Comparison of ENCODE assay signal across 27 cellular contexts in the genomic region with DNA sequence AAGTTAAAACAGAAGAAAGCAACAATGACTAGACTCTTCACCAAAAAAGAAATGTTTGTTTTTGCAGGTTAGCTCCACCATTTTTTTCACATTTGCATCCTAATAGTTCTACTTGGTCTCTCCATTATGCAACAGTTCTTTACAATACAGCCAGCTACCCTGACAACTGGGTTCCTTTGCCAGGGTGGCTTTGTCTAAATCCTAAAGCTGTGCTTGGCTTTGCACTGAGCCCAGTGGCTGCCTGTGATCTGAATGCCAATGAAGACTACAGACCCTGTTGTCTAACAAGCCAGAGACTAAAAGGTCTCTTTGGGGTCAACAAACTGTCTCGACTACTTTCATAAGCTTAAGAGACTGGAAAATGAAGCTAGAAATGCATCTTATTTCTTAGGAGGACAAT.
DNase-seq lines count a peak whose midpoint lies in the region; ATAC-seq, FAIRE-seq and TF ChIP-seq lines count a peak whose summit lies in the region.
"Had no signal": no experiment of that assay in that cellular context is flagged by ENCODE, and none has a peak within 500 bp of the region (broad histone marks: within the 10 kb centered on the region; RNA-seq: fewer than 3 reads in every experiment).

No MANE protein-coding gene starts in this region.

- WGBS in liver: 72% methylated on average over 1 of the region's 1 CpG
- 0% methylated on average over 1 of the region's 1 CpG for WGBS in HepG2 (ENCODE audit: low lambda C conversion rate)
- WGBS in endodermal cell (ENCODE audit: insufficient coverage in 1 of 2, insufficient read length in 1 of 2), 2 experiments: 38 to 72% methylated on average over 1 of the region's 1 CpG
- WGBS in mesendoderm (ENCODE audit: extremely low coverage, insufficient coverage, low lambda C conversion rate): no CpG with 5 or more reads among the region's 1 CpG

- H2AK5ac ChIP-seq in mesendoderm (ENCODE audit: low read length): no peak overlapping the region

- no peak overlapping the region for H3K27ac ChIP-seq in liver (ENCODE audit: low read depth in 1 of 2, low read length in 2 of 2)
- H3K27ac ChIP-seq in HepG2 (ENCODE audit: extremely low read length, insufficient read depth, low read length): no peak overlapping the region
- H3K27ac ChIP-seq in endodermal cell (ENCODE audit: low read depth, low read length): peak overlapping the region; percentile 90
- H3K27ac ChIP-seq in mesendoderm (ENCODE audit: low read depth, low read length): no peak overlapping the region
- H3K27ac ChIP-seq: body of pancreas, KMS-11, skin epidermis, tibial artery had no signal

- no peak overlapping the region for H3K56ac ChIP-seq in mesendoderm (ENCODE audit: low read length)

- H3K4me3 ChIP-seq in liver (ENCODE audit: low read depth in 1 of 3, low read length in 3 of 3) (no peak overlapping the region), HepG2 (replicated peaks in 1 of 3; ENCODE audit: insufficient read depth in 1 of 3, low read depth in 2 of 3, low read length in 3 of 3) (no peak overlapping the region), endodermal cell (ENCODE audit: low read length) (no peak overlapping the region), mesendoderm (ENCODE audit: low read length) (no peak overlapping the region), MG63 (no peak overlapping the region)
- H3K4me3 ChIP-seq: body of pancreas, skin epidermis, tibial artery had no signal

- TF ChIP-seq CTCF in liver (IDR thresholded peaks at IDR 0.05; ENCODE audit: low read depth, low read length, missing input control): no peak
- no peak for TF ChIP-seq CTCF in HepG2 (CRISPR knock-in tag; IDR thresholded peaks at IDR 0.05)
- no peak for TF ChIP-seq CTCF in endodermal cell (conservative IDR thresholded peaks at IDR 0.05)

- H3K36me3 ChIP-seq in liver (ENCODE audit: control insufficient read depth in 4 of 4, insufficient read depth in 3 of 4, low read depth in 1 of 4, low read length in 3 of 4) (no peaks in the 10 kb centered on the region), HepG2 (replicated peaks in 1 of 2; ENCODE audit: control insufficient read depth in 1 of 2, insufficient read depth in 2 of 2, low read length in 2 of 2) (no peaks in the 10 kb centered on the region), endodermal cell (ENCODE audit: control insufficient read depth, insufficient read depth, low read length) (no peaks in the 10 kb centered on the region), mesendoderm (ENCODE audit: control insufficient read depth, insufficient read depth, low read length) (no peaks in the 10 kb centered on the region), MG63 (no peaks in the 10 kb centered on the region)
- H3K36me3 ChIP-seq: tibial artery had no signal

- no peaks in the 10 kb centered on the region for H4K20me1 ChIP-seq in HepG2 (ENCODE audit: insufficient read depth, low read length)

- peaks cover 15% of the 10 kb centered on the region for H3K4me1 Mint-ChIP-seq in endodermal cell

- H3K9me3 ChIP-seq in liver (ENCODE audit: control insufficient read depth in 4 of 4, low read length in 3 of 4): no peaks in the 10 kb centered on the region
- H3K9me3 ChIP-seq in HepG2 (ENCODE audit: low read length): no peaks in the 10 kb centered on the region
- peaks cover 3% of the 10 kb centered on the region for H3K9me3 ChIP-seq in endodermal cell (ENCODE audit: control insufficient read depth, low read length)
- H3K9me3 ChIP-seq in MG63: no peaks in the 10 kb centered on the region
- H3K9me3 ChIP-seq: body of pancreas, tibial artery had no signal

- H3K23ac ChIP-seq in mesendoderm (ENCODE audit: low read length): no peak overlapping the region

- ATAC-seq in HepG2: no peak
- ATAC-seq in HG02840 (IDR thresholded peaks at IDR 0.05; ENCODE audit: low FRiP score, unreplicated experiment): no peak
- ATAC-seq: body of pancreas; CD8-positive, alpha-beta T cell; left colon; stimulated activated naive CD8-positive, alpha-beta T cell treated with anti-CD3 and anti-CD28 coated beads, Interleukin-15, amount 100 ng/mL, for 72 hours had no signal

- H2AFZ ChIP-seq in HepG2 (ENCODE audit: low read length): no peak overlapping the region

- no peak overlapping the region for H3K27ac Mint-ChIP-seq in endodermal cell
- H3K27ac Mint-ChIP-seq: CD8-positive, alpha-beta T cell; memory B cell; stimulated activated naive CD8-positive, alpha-beta T cell treated with anti-CD3 and anti-CD28 coated beads, Interleukin-15, amount 100 ng/mL, for 72 hours had no signal

- peaks cover 5% of the 10 kb centered on the region for H3K9me3 Mint-ChIP-seq in endodermal cell
- H3K9me3 Mint-ChIP-seq: CD8-positive, alpha-beta T cell; stimulated activated naive CD8-positive, alpha-beta T cell treated with anti-CD3 and anti-CD28 coated beads, Interleukin-15, amount 100 ng/mL, for 72 hours had no signal

- H3K27me3 ChIP-seq in liver (ENCODE audit: control insufficient read depth in 4 of 4, insufficient read depth in 4 of 4, low read length in 3 of 4) (no peaks in the 10 kb centered on the region), HepG2 (ENCODE audit: control insufficient read depth in 1 of 2, insufficient read depth in 2 of 2, low read length in 2 of 2) (no peaks in the 10 kb centered on the region), endodermal cell (ENCODE audit: control insufficient read depth, insufficient read depth, low read length, poor library complexity, severe bottlenecking) (no peaks in the 10 kb centered on the region), mesendoderm (ENCODE audit: insufficient read depth, low read length, poor library complexity) (no peaks in the 10 kb centered on the region), MG63 (no peaks in the 10 kb centered on the region)
- H3K27me3 ChIP-seq: body of pancreas, tibial artery had no signal

- no peak overlapping the region for H3K9ac ChIP-seq in liver (ENCODE audit: low read depth in 1 of 2, low read length in 2 of 2)
- no peak overlapping the region for H3K9ac ChIP-seq in HepG2 (ENCODE audit: insufficient read depth, low read depth, low read length)
- H3K9ac ChIP-seq in endodermal cell (ENCODE audit: extremely low read depth, low read length, poor library complexity, severe bottlenecking): no peak overlapping the region
- H3K9ac ChIP-seq in mesendoderm (ENCODE audit: low read length): no peak overlapping the region
- H3K9ac ChIP-seq: KMS-11 had no signal

- no peak for DNase-seq in HepG2 (ENCODE audit: low spot score)
- DNase-seq in endodermal cell: no peak
- no peak for DNase-seq in mesendoderm
- DNase-seq in superior temporal gyrus (ENCODE audit: extremely low spot score): peak; percentile 77
- no peak for DNase-seq in activated CD8-positive, alpha-beta memory T cell treated with anti-CD3 and anti-CD28 coated beads, Interleukin-2, amount 50 U/mL, for 48 hours
- no peak for DNase-seq in MG63
- DNase-seq: activated gamma-delta T cell; activated T-cell treated with anti-CD3 and anti-CD28 coated beads, Interleukin-2, amount 50 U/mL, for 1 hour; body of pancreas; CD8-positive, alpha-beta T cell; effector CD4-positive, alpha-beta T cell; H7; left colon; NCI-H146; NCI-H510A; NK-92 treated with Interleukin-12 subunit alpha and Interleukin-12 subunit beta, amount 100 ng/mL, for 24 hours; retina; Right ventricle myocardium superior; stimulated activated naive CD8-positive, alpha-beta T cell treated with anti-CD3 and anti-CD28 coated beads, Interleukin-15, amount 100 ng/mL, for 72 hours; tibial artery had no signal

- no peak for FAIRE-seq in HepG2 (lab: Jason Lieb, UNC)
- FAIRE-seq: A204.1, GM12892 had no signal

- CTCF ChIA-PET in HepG2 (lab: Yijun Ruan, JAX; ENCODE audit: low intra/inter-chr PET ratio, low total read pairs): no interaction called here

- H3K4me2 ChIP-seq in HepG2 (ENCODE audit: low read depth, low read length) (no peak overlapping the region), mesendoderm (ENCODE audit: low read length) (no peak overlapping the region)
- H3K4me2 ChIP-seq: KMS-11 had no signal

- no peak overlapping the region for H2BK5ac ChIP-seq in mesendoderm (ENCODE audit: low read length)

- intact Hi-C loops in HepG2 (cut with micrococcal nuclease; ENCODE audit: unreplicated experiment): no loop called here

- H3K4me1 ChIP-seq in liver (ENCODE audit: control insufficient read depth in 4 of 4, insufficient read depth in 4 of 4, low read length in 3 of 4) (peaks cover 5 to 22% (median 7%) of the 10 kb centered on the region in 4 donors), HepG2 (ENCODE audit: insufficient read depth, low read length) (peaks cover 10% of the 10 kb centered on the region), endodermal cell (ENCODE audit: control insufficient read depth, insufficient read depth, low read length) (peaks cover 7% of the 10 kb centered on the region), mesendoderm (ENCODE audit: control insufficient read depth, low read depth, low read length) (peaks cover 8% of the 10 kb centered on the region)

- no TSS peak for BruUV-seq in HepG2 (replicated peaks; lab: Mats Ljungman, UMichigan)

- H3K4me3 Mint-ChIP-seq in endodermal cell: no peak overlapping the region
- H3K4me3 Mint-ChIP-seq: CD8-positive, alpha-beta T cell; memory B cell; stimulated activated naive CD8-positive, alpha-beta T cell treated with anti-CD3 and anti-CD28 coated beads, Interleukin-15, amount 100 ng/mL, for 72 hours had no signal

- TF ChIP-seq RAD21 in liver (IDR thresholded peaks at IDR 0.05) (no peak), HepG2 (CRISPR knock-in tag; IDR thresholded peaks at IDR 0.05) (no peak)

- H3K27me3 Mint-ChIP-seq in endodermal cell (ENCODE audit: insufficient read depth): no peaks in the 10 kb centered on the region
- H3K27me3 Mint-ChIP-seq: memory B cell; stimulated activated naive CD8-positive, alpha-beta T cell treated with anti-CD3 and anti-CD28 coated beads, Interleukin-15, amount 100 ng/mL, for 72 hours had no signal

- no peak overlapping the region for H2BK15ac ChIP-seq in mesendoderm (replicated peaks; ENCODE audit: low read depth)

- H4K8ac ChIP-seq in mesendoderm (ENCODE audit: low read depth, low read length): no peak overlapping the region

- no peak overlapping the region for H2BK120ac ChIP-seq in mesendoderm (ENCODE audit: low read depth, low read length)

- in situ Hi-C loops in HepG2 (cut with HindIII; ENCODE audit: extremely low pct_ligation_motif_present, low pct_unique_long_range_greater_than_20kb): no loop called here

- H3K36me3 Mint-ChIP-seq in endodermal cell (ENCODE audit: low read depth): peaks cover 11% of the 10 kb centered on the region

- H4K5ac ChIP-seq in mesendoderm (ENCODE audit: low read length): no peak overlapping the region

- TF ChIP-seq EP300 in HepG2 (IDR thresholded peaks at IDR 0.05; ENCODE audit: low read depth in 2 of 2, low read length in 2 of 2) (no peak), HepG2 (CRISPR knock-in tag; IDR thresholded peaks at IDR 0.05; ENCODE audit: borderline replicate concordance) (no peak)

- H3K18ac ChIP-seq in mesendoderm (ENCODE audit: low read length): peak overlapping the region; percentile 60

- H3K79me1 ChIP-seq in mesendoderm (ENCODE audit: low read length): no peaks in the 10 kb centered on the region

- POLR2A ChIA-PET in HepG2 (lab: Yijun Ruan, JAX): no interaction called here

- H3K79me2 ChIP-seq in HepG2 (ENCODE audit: insufficient read depth, low read length) (no peaks in the 10 kb centered on the region), mesendoderm (ENCODE audit: control insufficient read depth, insufficient read depth, low read length) (no peaks in the 10 kb centered on the region)

- H3K4ac ChIP-seq in mesendoderm (ENCODE audit: low read depth, low read length): no peak overlapping the region

- no peak for TF ChIP-seq POLR2A in HepG2 (IDR thresholded peaks at IDR 0.05; ENCODE audit: insufficient read depth in 1 of 2, low read depth in 2 of 2, low read length in 2 of 2)
